Comparison of ENCODE assay signal across 1 cellular context in the genomic region with DNA sequence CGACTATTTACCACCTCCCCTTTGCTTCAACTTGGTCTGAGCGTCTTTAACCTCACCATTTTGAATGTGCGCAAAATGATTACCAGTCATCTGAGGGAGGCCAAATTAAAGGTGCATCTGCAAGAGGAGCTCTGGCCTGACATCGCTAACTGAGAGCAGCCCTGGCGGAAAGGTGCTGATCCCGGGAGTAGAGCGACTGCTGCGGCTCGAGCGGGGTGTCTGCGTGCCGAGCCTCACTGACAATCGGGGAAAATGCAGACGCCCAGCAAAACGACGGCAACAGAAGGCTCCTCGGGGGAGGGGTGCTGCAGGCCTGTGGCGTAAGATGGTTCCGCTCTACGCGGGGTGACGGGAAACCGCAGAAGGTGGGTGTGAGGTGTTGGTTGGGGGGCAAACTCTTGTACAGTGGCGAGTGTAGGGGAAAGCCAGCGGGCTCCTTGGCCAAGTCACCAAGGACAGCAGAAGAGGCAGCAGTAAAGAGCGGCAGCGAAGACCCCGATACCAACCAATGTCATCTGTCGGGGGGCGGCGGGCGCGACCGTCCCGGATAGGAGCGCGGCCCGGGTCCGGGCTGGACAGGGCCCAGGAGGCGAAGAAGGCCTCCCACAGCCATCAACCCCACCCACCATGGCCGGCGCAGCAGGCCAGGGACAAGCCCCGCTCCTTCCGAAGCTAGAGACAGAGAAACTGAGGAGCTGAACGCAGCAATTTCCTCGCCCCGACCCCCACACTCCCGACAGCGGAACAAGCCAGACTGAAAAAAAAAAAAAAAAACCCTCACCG.
TF ChIP-seq lines count a peak whose summit lies in the region.

No MANE protein-coding gene starts in this region.

TF ChIP-seq in HepG2, 621 proteins besides CTCF, POLR2A, EP300 and RAD21 (continued from another document and continues in another):
- TF ChIP-seq KLF12 (CRISPR knock-in tag; IDR thresholded peaks at IDR 0.05; ENCODE audit: borderline replicate concordance) (0 out of 2 replicates have a peak, but pooled peaks have one; percentile 11), ZNF549 (CRISPR knock-in tag; IDR thresholded peaks at IDR 0.05) (no peak), JDP2 (CRISPR knock-in tag; IDR thresholded peaks at IDR 0.05; ENCODE audit: borderline replicate concordance) (no peak), ZFP36L2 (CRISPR knock-in tag; IDR thresholded peaks at IDR 0.05) (no peak), HOXA7 (CRISPR knock-in tag; IDR thresholded peaks at IDR 0.05) (no peak), MED8 (CRISPR knock-in tag; IDR thresholded peaks at IDR 0.05; ENCODE audit: insufficient replicate concordance) (no peak), IKZF1 (IDR thresholded peaks at IDR 0.05) (no peak), ZSCAN31 (CRISPR knock-in tag; IDR thresholded peaks at IDR 0.05; ENCODE audit: low read depth) (no peak; the same call in 1 of the 2 replicates), U2AF2 (IDR thresholded peaks at IDR 0.05; ENCODE audit: low read depth, low read length) (no peak), ZNF83 (CRISPR knock-in tag; IDR thresholded peaks at IDR 0.05; ENCODE audit: borderline replicate concordance) (no peak), ZNF816 (CRISPR knock-in tag; IDR thresholded peaks at IDR 0.05; ENCODE audit: borderline replicate concordance) (0 out of 2 replicates have a peak, but pooled peaks have one; percentile 55), TCF7 (IDR thresholded peaks at IDR 0.05; ENCODE audit: low read depth) (no peak), ZBTB7A (CRISPR knock-in tag; IDR thresholded peaks at IDR 0.05) (no peak), CCAR2 (optimal IDR thresholded peaks at IDR 0.05; ENCODE audit: low read depth, low read length) (no peak), SRSF4 (IDR thresholded peaks at IDR 0.05; ENCODE audit: low read depth, low read length, poor library complexity, severe bottlenecking) (no peak), ZNF256 (CRISPR knock-in tag; conservative IDR thresholded peaks at IDR 0.05) (no peak), NFIB (CRISPR knock-in tag; IDR thresholded peaks at IDR 0.05; ENCODE audit: borderline replicate concordance) (no peak), ZNF496 (CRISPR knock-in tag; IDR thresholded peaks at IDR 0.05; ENCODE audit: insufficient replicate concordance) (no peak), ZSCAN25 (CRISPR knock-in tag; IDR thresholded peaks at IDR 0.05) (no peak), SIN3A (IDR thresholded peaks at IDR 0.05; ENCODE audit: borderline replicate concordance, low read depth, low read length) (peak; percentile 17; the same call in 1 of the 2 replicates), BORCS8-MEF2B (CRISPR knock-in tag; IDR thresholded peaks at IDR 0.05) (no peak; the same call in 1 of the 2 replicates), ZNF296 (CRISPR knock-in tag; conservative IDR thresholded peaks at IDR 0.05) (no peak), MTF2 (CRISPR knock-in tag; IDR thresholded peaks at IDR 0.05; ENCODE audit: borderline replicate concordance) (no peak), PAWR (CRISPR knock-in tag; IDR thresholded peaks at IDR 0.05; ENCODE audit: borderline replicate concordance) (0 out of 2 replicates have a peak, but pooled peaks have one; percentile 67), ZNF713 (CRISPR knock-in tag; IDR thresholded peaks at IDR 0.05) (no peak), ZNF34 (CRISPR knock-in tag; IDR thresholded peaks at IDR 0.05; ENCODE audit: borderline replicate concordance) (no peak), HNRNPUL1 (IDR thresholded peaks at IDR 0.05; ENCODE audit: low read depth, low read length) (no peak), CCDC6 (CRISPR knock-in tag; IDR thresholded peaks at IDR 0.05) (0 out of 2 replicates have a peak, but pooled peaks have one; percentile 59), ZNF546 (CRISPR knock-in tag; conservative IDR thresholded peaks at IDR 0.05) (no peak), NFKBIZ (CRISPR knock-in tag; IDR thresholded peaks at IDR 0.05) (no peak), TAF15 (IDR thresholded peaks at IDR 0.05; ENCODE audit: low read depth, low read length, poor library complexity, severe bottlenecking) (no peak), ZNF619 (CRISPR knock-in tag; IDR thresholded peaks at IDR 0.05) (no peak), HIVEP1 (CRISPR knock-in tag; IDR thresholded peaks at IDR 0.05) (0 out of 2 replicates have a peak, but pooled peaks have one; percentile 19), ZFP62 (CRISPR knock-in tag; IDR thresholded peaks at IDR 0.05) (no peak), SNAPC2 (CRISPR knock-in tag; IDR thresholded peaks at IDR 0.05) (no peak; the same call in 1 of the 2 replicates), ZSCAN29 (CRISPR knock-in tag; conservative IDR thresholded peaks at IDR 0.05) (no peak)
- TF ChIP-seq, protein P1, sequence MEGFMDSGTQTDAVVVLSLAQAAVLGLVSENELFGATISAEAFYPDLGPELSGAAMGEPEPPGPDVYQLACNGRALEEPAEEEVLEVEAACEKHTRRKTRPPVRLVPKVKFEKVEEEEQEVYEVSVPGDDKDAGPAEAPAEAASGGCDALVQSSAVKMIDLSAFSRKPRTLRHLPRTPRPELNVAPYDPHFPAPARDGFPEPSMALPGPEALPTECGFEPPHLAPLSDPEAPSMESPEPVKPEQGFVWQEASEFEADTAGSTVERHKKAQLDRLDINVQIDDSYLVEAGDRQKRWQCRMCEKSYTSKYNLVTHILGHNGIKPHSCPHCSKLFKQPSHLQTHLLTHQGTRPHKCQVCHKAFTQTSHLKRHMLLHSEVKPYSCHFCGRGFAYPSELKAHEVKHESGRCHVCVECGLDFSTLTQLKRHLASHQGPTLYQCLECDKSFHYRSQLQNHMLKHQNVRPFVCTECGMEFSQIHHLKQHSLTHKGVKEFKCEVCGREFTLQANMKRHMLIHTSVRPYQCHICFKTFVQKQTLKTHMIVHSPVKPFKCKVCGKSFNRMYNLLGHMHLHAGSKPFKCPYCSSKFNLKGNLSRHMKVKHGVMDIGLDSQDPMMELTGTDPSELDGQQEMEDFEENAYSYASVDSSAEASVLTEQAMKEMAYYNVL (CRISPR knock-in tag; IDR thresholded peaks at IDR 0.05; ENCODE audit: borderline replicate concordance) = no peak
- TF ChIP-seq, protein P2, sequence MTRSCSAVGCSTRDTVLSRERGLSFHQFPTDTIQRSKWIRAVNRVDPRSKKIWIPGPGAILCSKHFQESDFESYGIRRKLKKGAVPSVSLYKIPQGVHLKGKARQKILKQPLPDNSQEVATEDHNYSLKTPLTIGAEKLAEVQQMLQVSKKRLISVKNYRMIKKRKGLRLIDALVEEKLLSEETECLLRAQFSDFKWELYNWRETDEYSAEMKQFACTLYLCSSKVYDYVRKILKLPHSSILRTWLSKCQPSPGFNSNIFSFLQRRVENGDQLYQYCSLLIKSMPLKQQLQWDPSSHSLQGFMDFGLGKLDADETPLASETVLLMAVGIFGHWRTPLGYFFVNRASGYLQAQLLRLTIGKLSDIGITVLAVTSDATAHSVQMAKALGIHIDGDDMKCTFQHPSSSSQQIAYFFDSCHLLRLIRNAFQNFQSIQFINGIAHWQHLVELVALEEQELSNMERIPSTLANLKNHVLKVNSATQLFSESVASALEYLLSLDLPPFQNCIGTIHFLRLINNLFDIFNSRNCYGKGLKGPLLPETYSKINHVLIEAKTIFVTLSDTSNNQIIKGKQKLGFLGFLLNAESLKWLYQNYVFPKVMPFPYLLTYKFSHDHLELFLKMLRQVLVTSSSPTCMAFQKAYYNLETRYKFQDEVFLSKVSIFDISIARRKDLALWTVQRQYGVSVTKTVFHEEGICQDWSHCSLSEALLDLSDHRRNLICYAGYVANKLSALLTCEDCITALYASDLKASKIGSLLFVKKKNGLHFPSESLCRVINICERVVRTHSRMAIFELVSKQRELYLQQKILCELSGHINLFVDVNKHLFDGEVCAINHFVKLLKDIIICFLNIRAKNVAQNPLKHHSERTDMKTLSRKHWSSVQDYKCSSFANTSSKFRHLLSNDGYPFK (CRISPR knock-in tag; IDR thresholded peaks at IDR 0.05; ENCODE audit: borderline replicate concordance) = no peak
- TF ChIP-seq, protein P3, sequence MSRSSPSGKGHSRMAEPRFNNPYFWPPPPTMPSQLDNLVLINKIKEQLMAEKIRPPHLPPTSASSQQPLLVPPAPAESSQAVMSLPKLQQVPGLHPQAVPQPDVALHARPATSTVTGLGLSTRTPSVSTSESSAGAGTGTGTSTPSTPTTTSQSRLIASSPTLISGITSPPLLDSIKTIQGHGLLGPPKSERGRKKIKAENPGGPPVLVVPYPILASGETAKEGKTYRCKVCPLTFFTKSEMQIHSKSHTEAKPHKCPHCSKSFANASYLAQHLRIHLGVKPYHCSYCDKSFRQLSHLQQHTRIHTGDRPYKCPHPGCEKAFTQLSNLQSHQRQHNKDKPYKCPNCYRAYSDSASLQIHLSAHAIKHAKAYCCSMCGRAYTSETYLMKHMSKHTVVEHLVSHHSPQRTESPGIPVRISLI (CRISPR knock-in tag; IDR thresholded peaks at IDR 0.05; ENCODE audit: borderline replicate concordance) = peak; percentile 62; the same call in 1 of the 2 replicates
- TF ChIP-seq, protein P4, sequence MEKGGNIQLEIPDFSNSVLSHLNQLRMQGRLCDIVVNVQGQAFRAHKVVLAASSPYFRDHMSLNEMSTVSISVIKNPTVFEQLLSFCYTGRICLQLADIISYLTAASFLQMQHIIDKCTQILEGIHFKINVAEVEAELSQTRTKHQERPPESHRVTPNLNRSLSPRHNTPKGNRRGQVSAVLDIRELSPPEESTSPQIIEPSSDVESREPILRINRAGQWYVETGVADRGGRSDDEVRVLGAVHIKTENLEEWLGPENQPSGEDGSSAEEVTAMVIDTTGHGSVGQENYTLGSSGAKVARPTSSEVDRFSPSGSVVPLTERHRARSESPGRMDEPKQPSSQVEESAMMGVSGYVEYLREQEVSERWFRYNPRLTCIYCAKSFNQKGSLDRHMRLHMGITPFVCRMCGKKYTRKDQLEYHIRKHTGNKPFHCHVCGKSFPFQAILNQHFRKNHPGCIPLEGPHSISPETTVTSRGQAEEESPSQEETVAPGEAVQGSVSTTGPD (CRISPR knock-in tag; IDR thresholded peaks at IDR 0.05) = no peak
- TF ChIP-seq, protein P5, sequence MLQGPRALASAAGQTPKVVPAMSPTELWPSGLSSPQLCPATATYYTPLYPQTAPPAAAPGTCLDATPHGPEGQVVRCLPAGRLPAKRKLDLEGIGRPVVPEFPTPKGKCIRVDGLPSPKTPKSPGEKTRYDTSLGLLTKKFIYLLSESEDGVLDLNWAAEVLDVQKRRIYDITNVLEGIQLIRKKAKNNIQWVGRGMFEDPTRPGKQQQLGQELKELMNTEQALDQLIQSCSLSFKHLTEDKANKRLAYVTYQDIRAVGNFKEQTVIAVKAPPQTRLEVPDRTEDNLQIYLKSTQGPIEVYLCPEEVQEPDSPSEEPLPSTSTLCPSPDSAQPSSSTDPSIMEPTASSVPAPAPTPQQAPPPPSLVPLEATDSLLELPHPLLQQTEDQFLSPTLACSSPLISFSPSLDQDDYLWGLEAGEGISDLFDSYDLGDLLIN (CRISPR knock-in tag; IDR thresholded peaks at IDR 0.05; ENCODE audit: borderline replicate concordance) = no peak
- TF ChIP-seq, protein P6, sequence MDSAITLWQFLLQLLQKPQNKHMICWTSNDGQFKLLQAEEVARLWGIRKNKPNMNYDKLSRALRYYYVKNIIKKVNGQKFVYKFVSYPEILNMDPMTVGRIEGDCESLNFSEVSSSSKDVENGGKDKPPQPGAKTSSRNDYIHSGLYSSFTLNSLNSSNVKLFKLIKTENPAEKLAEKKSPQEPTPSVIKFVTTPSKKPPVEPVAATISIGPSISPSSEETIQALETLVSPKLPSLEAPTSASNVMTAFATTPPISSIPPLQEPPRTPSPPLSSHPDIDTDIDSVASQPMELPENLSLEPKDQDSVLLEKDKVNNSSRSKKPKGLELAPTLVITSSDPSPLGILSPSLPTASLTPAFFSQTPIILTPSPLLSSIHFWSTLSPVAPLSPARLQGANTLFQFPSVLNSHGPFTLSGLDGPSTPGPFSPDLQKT (CRISPR knock-in tag; IDR thresholded peaks at IDR 0.05; ENCODE audit: borderline replicate concordance) = no peak
- TF ChIP-seq, protein P7, sequence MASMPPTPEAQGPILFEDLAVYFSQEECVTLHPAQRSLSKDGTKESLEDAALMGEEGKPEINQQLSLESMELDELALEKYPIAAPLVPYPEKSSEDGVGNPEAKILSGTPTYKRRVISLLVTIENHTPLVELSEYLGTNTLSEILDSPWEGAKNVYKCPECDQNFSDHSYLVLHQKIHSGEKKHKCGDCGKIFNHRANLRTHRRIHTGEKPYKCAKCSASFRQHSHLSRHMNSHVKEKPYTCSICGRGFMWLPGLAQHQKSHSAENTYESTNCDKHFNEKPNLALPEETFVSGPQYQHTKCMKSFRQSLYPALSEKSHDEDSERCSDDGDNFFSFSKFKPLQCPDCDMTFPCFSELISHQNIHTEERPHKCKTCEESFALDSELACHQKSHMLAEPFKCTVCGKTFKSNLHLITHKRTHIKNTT (CRISPR knock-in tag; IDR thresholded peaks at IDR 0.05) = no peak
- TF ChIP-seq, protein P8, sequence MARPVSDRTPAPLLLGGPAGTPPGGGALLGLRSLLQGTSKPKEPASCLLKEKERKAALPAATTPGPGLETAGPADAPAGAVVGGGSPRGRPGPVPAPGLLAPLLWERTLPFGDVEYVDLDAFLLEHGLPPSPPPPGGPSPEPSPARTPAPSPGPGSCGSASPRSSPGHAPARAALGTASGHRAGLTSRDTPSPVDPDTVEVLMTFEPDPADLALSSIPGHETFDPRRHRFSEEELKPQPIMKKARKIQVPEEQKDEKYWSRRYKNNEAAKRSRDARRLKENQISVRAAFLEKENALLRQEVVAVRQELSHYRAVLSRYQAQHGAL (CRISPR knock-in tag; IDR thresholded peaks at IDR 0.05; ENCODE audit: not compliant biosample characterization) = no peak
- TF ChIP-seq, protein P9, sequence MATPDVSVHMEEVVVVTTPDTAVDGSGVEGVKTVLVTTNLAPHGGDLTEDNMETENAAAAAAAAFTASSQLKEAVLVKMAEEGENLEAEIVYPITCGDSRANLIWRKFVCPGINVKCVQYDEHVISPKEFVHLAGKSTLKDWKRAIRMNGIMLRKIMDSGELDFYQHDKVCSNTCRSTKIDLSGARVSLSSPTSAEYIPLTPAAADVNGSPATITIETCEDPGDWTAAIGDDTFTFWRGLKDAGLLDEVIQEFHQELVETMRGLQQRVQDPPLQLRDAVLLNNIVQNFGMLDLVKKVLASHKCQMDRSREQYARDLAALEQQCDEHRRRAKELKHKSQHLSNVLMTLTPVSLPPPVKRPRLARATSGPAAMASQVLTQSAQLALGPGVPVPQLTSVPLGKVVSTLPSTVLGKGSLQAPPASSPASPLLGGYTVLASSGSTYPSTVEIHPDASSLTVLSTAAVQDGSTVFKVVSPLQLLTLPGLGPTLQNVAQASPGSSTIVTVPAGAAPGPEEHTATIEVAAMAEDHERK (CRISPR knock-in tag; IDR thresholded peaks at IDR 0.05; ENCODE audit: low read depth) = no peak
- TF ChIP-seq, protein P10, sequence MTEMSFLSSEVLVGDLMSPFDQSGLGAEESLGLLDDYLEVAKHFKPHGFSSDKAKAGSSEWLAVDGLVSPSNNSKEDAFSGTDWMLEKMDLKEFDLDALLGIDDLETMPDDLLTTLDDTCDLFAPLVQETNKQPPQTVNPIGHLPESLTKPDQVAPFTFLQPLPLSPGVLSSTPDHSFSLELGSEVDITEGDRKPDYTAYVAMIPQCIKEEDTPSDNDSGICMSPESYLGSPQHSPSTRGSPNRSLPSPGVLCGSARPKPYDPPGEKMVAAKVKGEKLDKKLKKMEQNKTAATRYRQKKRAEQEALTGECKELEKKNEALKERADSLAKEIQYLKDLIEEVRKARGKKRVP (CRISPR knock-in tag; IDR thresholded peaks at IDR 0.05) = 0 out of 4 replicates have a peak, but pooled peaks of 1 of the 2 experiments have one; percentile 51
- TF ChIP-seq, protein P11, sequence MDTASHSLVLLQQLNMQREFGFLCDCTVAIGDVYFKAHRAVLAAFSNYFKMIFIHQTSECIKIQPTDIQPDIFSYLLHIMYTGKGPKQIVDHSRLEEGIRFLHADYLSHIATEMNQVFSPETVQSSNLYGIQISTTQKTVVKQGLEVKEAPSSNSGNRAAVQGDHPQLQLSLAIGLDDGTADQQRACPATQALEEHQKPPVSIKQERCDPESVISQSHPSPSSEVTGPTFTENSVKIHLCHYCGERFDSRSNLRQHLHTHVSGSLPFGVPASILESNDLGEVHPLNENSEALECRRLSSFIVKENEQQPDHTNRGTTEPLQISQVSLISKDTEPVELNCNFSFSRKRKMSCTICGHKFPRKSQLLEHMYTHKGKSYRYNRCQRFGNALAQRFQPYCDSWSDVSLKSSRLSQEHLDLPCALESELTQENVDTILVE (CRISPR knock-in tag; IDR thresholded peaks at IDR 0.05) = no peak
